Comparison of ENCODE assay signal across 2 cellular contexts in genomic region chr1:994546-994945, GRCh38.
TF ChIP-seq lines count a peak whose summit lies in the region.

No MANE protein-coding gene starts in this region.

TF ChIP-seq in HEK293, 187 proteins besides CTCF, POLR2A, EP300 and RAD21:
- TF ChIP-seq ZBTB8A (tag by site-specific recombination; IDR thresholded peaks at IDR 0.05): 0 out of 2 replicates have a peak, but pooled peaks have one; percentile 27
- TF ChIP-seq ZNF10 (tag by site-specific recombination; IDR thresholded peaks at IDR 0.05): peak; percentile 50; the same call in 1 of the 2 replicates
- peak; percentile 98 for TF ChIP-seq ZNF121 (tag by site-specific recombination; IDR thresholded peaks at IDR 0.05)

TF ChIP-seq in HepG2, 621 proteins besides CTCF, POLR2A, EP300 and RAD21:
- peak; percentile 81 for TF ChIP-seq ZNF121 (CRISPR knock-in tag; IDR thresholded peaks at IDR 0.05)
